8 cellular contexts compared by ENCODE assay signal in the genomic region with DNA sequence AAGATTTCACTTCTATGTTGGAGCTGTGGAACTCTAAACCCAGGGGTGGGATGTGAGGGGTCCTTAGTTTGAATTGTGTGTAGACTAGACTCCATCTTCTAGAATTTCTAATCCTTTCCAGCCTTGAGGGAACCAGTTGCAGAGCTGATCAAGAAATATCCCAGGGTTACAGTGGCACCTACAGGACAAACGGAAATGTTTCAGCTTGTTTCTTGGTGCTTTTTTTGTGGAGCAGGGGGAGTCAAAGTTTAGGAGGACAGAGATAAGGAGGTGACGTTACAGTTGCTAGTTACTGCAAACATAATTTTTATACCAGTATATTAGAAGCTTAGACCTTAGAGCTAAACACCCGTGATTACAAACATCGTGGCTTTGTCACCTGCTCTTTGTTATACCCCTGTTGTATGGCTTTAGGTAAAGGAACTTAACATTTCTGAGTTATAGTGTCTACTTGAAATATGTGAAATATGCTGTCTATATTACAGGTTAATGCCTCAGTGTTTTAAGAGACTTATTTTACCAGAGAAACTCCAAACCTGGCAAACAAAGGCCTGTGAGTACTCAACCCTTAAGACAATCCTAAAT.
DNase-seq lines count a peak whose midpoint lies in the region; ATAC-seq and TF ChIP-seq lines count a peak whose summit lies in the region.

No MANE protein-coding gene starts in this region.

- no peaks in the 10 kb centered on the region for H3K4me1 ChIP-seq in Panc1 (ENCODE audit: control insufficient read depth, insufficient read depth, low read length)

- CTCF ChIA-PET in Panc1 (lab: Charles Lee), result interaction anchor here (0.6 to 3.3 kb wide), 8 partner anchors 128 to 1890 kb away, joined by 3 to 28 read pairs (median 3); no protein-coding TSS in a partner anchor

- H3K36me3 ChIP-seq in Panc1 (ENCODE audit: control insufficient read depth, insufficient read depth, low read length), result no peaks in the 10 kb centered on the region

- H3K27ac ChIP-seq in Panc1 (ENCODE audit: low read length), result no peak overlapping the region

- POLR2A ChIA-PET in Panc1 (lab: Charles Lee), result interaction anchor here (0.5 kb wide), 1 partner anchor 1767 kb away, joined by 5 read pairs; the partner anchor contains the start of gene GNG11

- intact Hi-C loops in Panc1 (cut with micrococcal nuclease; ENCODE audit: unreplicated experiment), result no loop called here

- H3K4me3 ChIP-seq in Panc1 (ENCODE audit: low read depth in 2 of 2, low read length in 2 of 2), result no peak overlapping the region

- no TSS peak for BruUV-seq in Panc1 (replicated peaks; lab: Mats Ljungman, UMichigan)

- ATAC-seq in HG03354 (IDR thresholded peaks at IDR 0.05; ENCODE audit: poor library complexity, severe bottlenecking, unreplicated experiment) (peak; percentile 48), Panc1 (peak; percentile 65; the same call in 1 of the 2 replicates), HG02678 (IDR thresholded peaks at IDR 0.05; ENCODE audit: unreplicated experiment) (no peak), GM21381 (IDR thresholded peaks at IDR 0.05; ENCODE audit: unreplicated experiment) (no peak)

- peak; percentile 69 for TF ChIP-seq CTCF in Panc1 (IDR thresholded peaks at IDR 0.05)

- no peaks in the 10 kb centered on the region for H3K27me3 ChIP-seq in Panc1 (ENCODE audit: control insufficient read depth, insufficient read depth, low read length)

- no peaks in the 10 kb centered on the region for H3K9me3 ChIP-seq in Panc1 (ENCODE audit: control insufficient read depth, insufficient read depth, low read depth, low read length)

- in situ Hi-C loops in Panc1 (cut with HindIII; ENCODE audit: low pct_unique_long_range_greater_than_20kb, low sequenced_read_pairs), result loop anchor here (25.0 kb wide), 1 partner anchor 176 kb away; no protein-coding TSS in a partner anchor

- DNase-seq in DMS53 treated with DMSO at 0.1 percent for 48 hours (lab: John Stamatoyannopoulos, UW; ENCODE audit: unreplicated experiment) (peak; percentile 58), Panc1 (ENCODE audit: low read depth, low spot score) (peak; percentile 27), fibroblast of gingiva (ENCODE audit: low read depth) (peak; percentile 15), pons (ENCODE audit: low spot score) (peak; percentile 84)
- no peak for DNase-seq in activated naive CD4-positive, alpha-beta T cell (lab: John Stamatoyannopoulos, UW)

Comparison
In these comparisons a context has a peak if more than half of its experiments do, and no peak if none do; other contexts are left out.
1. DNase-seq: peak in DMS53 treated with DMSO at 0.1 percent for 48 hours (single experiment), Panc1 (single experiment), fibroblast of gingiva (single experiment) and pons (single experiment); none in activated naive CD4-positive, alpha-beta T cell (0 of 4).
2. ATAC-seq: peak in HG03354 (single experiment) and Panc1 (single experiment); none in HG02678 (single experiment) and GM21381 (single experiment).